ENCODE assay signal across 24 cellular contexts in genomic region chr4:80306255-80306654, GRCh38. TPM values are rescaled to one million over a fixed set of nuclear protein-coding genes. Genes with fewer than 3 reads are reported as not detected.
A peak's percentile ranks its signal among the peaks of the same experiment; 100 is the strongest.
DNase-seq lines count a peak whose midpoint lies in the region; ATAC-seq and TF ChIP-seq lines count a peak whose summit lies in the region.
"Had no signal": no experiment of that assay in that cellular context is flagged by ENCODE, and none has a peak within 500 bp of the region (broad histone marks: within the 10 kb centered on the region; RNA-seq: fewer than 3 reads in every experiment).

No MANE protein-coding gene starts in this region.

- DNase-seq in A172 (ENCODE audit: low spot score), result peak; percentile 39
- peak; percentile 65 for DNase-seq in M059J (ENCODE audit: low read depth)
- DNase-seq in mammary epithelial cell, result peak; percentile 43
- DNase-seq in kidney tubule cell (ENCODE audit: low spot score), result peak; percentile 72
- no peak for DNase-seq in NCI-H2196 treated with DMSO at 0.1 percent for 48 hours (lab: John Stamatoyannopoulos, UW; ENCODE audit: unreplicated experiment)
- no peak for DNase-seq in heart right ventricle
- DNase-seq: activated CD8-positive, alpha-beta T cell treated with anti-CD3 and anti-CD28 coated beads for 36 hours; activated T-cell treated with anti-CD3 and anti-CD28 coated beads, Interleukin-2, amount 50 U/mL, for 4 hours; cortex of kidney; glutamatergic neuron; islet precursor cell; mesendoderm; MV-4-11; natural killer cell; NCI-H2029; NCI-H510A treated with DMSO at 0.1 percent for 48 hours; SIG-M5 had no signal

- peak overlapping the region; percentile 13 for H2AFZ ChIP-seq in mammary epithelial cell (ENCODE audit: low read depth, low read length)

- H3K9ac ChIP-seq in mammary epithelial cell (ENCODE audit: insufficient read depth, low read length), result no peak overlapping the region

- TF ChIP-seq CTCF in mammary epithelial cell (conservative IDR thresholded peaks at IDR 0.05 in 1 of 2, IDR thresholded peaks at IDR 0.05 in 1 of 2; ENCODE audit: extremely low read depth in 1 of 2, insufficient read depth in 1 of 2, low read depth in 1 of 2, low read length in 2 of 2) (no peak), heart right ventricle (IDR thresholded peaks at IDR 0.05) (no peak)

- in situ Hi-C loops in mammary epithelial cell (cut with MboI; ENCODE audit: low sequenced_read_pairs in 2 of 2), result no loop called here

- peak overlapping the region; percentile 74 for H3K4me2 ChIP-seq in mammary epithelial cell (ENCODE audit: insufficient read depth, low read depth, low read length)
- H3K4me2 ChIP-seq: A549 had no signal

- H3K4me3 ChIP-seq in mammary epithelial cell (replicated peaks in 1 of 3; ENCODE audit: insufficient read depth in 1 of 3, low read depth in 2 of 3, low read length in 3 of 3), result no peak overlapping the region
- H3K4me3 ChIP-seq in heart right ventricle, result no peak overlapping the region
- H3K4me3 ChIP-seq: A549 had no signal

- H3K27ac ChIP-seq in mammary epithelial cell (ENCODE audit: insufficient read depth, low read depth, low read length) (peak overlapping the region; percentile 52), heart right ventricle (no peak overlapping the region)
- H3K27ac ChIP-seq: A549 had no signal

- H3K4me1 ChIP-seq in mammary epithelial cell (ENCODE audit: insufficient read depth, low read length) (peaks cover 56% of the 10 kb centered on the region), heart right ventricle (no peaks in the 10 kb centered on the region)
- H3K4me1 ChIP-seq: A549 had no signal

- H3K27me3 ChIP-seq in mammary epithelial cell (ENCODE audit: insufficient read depth, low read length) (no peaks in the 10 kb centered on the region), heart right ventricle (peaks cover 0 to 14% (median 5%) of the 10 kb centered on the region in 7 donors)

- H3K9me3 ChIP-seq in mammary epithelial cell (replicated peaks; ENCODE audit: insufficient read depth, low read length) (no peaks in the 10 kb centered on the region), heart right ventricle (no peaks in the 10 kb centered on the region)
- H3K9me3 ChIP-seq: A549 had no signal

- H3K79me2 ChIP-seq in mammary epithelial cell (ENCODE audit: insufficient read depth, low read length), result no peaks in the 10 kb centered on the region

- WGBS in mammary epithelial cell (ENCODE audit: low coverage, missing lambda C conversion rate), result 34% methylated on average over 2 of the region's 2 CpGs
- 82 to 83% methylated on average over 2 of the region's 2 CpGs for WGBS in heart right ventricle, 2 donors

- CTCF ChIA-PET in mammary epithelial cell (lab: Charles Lee; ENCODE audit: low non-redundant PET), result no interaction called here

- intact Hi-C loops in mammary epithelial cell (cut with micrococcal nuclease), result loop anchor here (2.0 to 5.0 kb wide), 2 partner anchors 39 to 179 kb away; partner anchors contain the start of gene FGF5
- intact Hi-C loops in heart right ventricle (cut with DNase I), result no loop called here

- no peaks in the 10 kb centered on the region for H4K20me1 ChIP-seq in mammary epithelial cell (ENCODE audit: insufficient read depth, low read length)

- H3K36me3 ChIP-seq in mammary epithelial cell (ENCODE audit: insufficient read depth, low read length) (no peaks in the 10 kb centered on the region), heart right ventricle (no peaks in the 10 kb centered on the region)

- dilution Hi-C loops in mammary epithelial cell (cut with HindIII; ENCODE audit: low sequenced_read_pairs), result no loop called here

- BruUV-seq in mammary epithelial cell (replicated peaks; lab: Mats Ljungman, UMichigan), result no TSS peak

- ATAC-seq in HG03175 (IDR thresholded peaks at IDR 0.05; ENCODE audit: unreplicated experiment), result no peak
- ATAC-seq in HG02571 (IDR thresholded peaks at IDR 0.05; ENCODE audit: unreplicated experiment), result no peak
- ATAC-seq in heart right ventricle, result no peak
- ATAC-seq: A549; activated CD8-positive, alpha-beta T cell treated with anti-CD3 and anti-CD28 coated beads for 36 hours; activated T-cell treated with anti-CD3 and anti-CD28 coated beads, Interleukin-2, amount 50 U/mL, for 4 hours; natural killer cell; WTC11 had no signal

RNA-seq across cellular contexts. Expression of gene CFAP299, which starts 29.3 kb away (rescaled TPM):
- total RNA-seq in A172 (2014; rRNA removed; shearing (Covaris generic)), result 0.28 and 3.8 TPM in 2 replicates
- not detected in 2 replicates for total RNA-seq in M059J (2014; rRNA removed; shearing (Covaris generic))
- total RNA-seq in mammary epithelial cell, result not detected
- not detected for polyA plus RNA-seq in mammary epithelial cell
- not detected for polyA minus RNA-seq in mammary epithelial cell
- under 1 TPM in 1 of 10 donors, not detected in 9; 0.93 TPM for total RNA-seq in heart right ventricle
- polyA plus RNA-seq in heart right ventricle, result not detected
- total RNA-seq: activated CD8-positive, alpha-beta T cell treated with anti-CD3 and anti-CD28 coated beads for 36 hours; activated T-cell treated with anti-CD3 and anti-CD28 coated beads, Interleukin-2, amount 50 U/mL, for 4 hours; H1; natural killer cell; posterior vena cava; T-helper 2 cell treated with Interferon-gamma antibody and Interleukin-4, amounts not matched to agents 100 ng/mL and 5 ng/mL, for 36 hours; WTC11 had no signal
- polyA plus RNA-seq: A549, H1 had no signal

RNA-seq across cellular contexts. Expression of gene FGF5, which starts 39.8 kb away (rescaled TPM):
- 0.91 and 1.5 TPM in 2 replicates for total RNA-seq in A172 (2014; rRNA removed; shearing (Covaris generic))
- 2.0 and 4.5 TPM in 2 replicates for total RNA-seq in M059J (2014; rRNA removed; shearing (Covaris generic))
- total RNA-seq in mammary epithelial cell (1 to 10 TPM in 1 of 2 donors, under 1 TPM in 1; 0.17 to 2.9 TPM), heart right ventricle (1 to 10 TPM in 1 of 10 donors, under 1 TPM in 6, not detected in 3; 0.05 to 1.0 (median 0.51) TPM)
- polyA plus RNA-seq in mammary epithelial cell (3.9 TPM), heart right ventricle (under 1 TPM; 0.13 to 0.51 TPM)
- polyA minus RNA-seq in mammary epithelial cell, result 19.9 TPM
- total RNA-seq: activated CD8-positive, alpha-beta T cell treated with anti-CD3 and anti-CD28 coated beads for 36 hours; activated T-cell treated with anti-CD3 and anti-CD28 coated beads, Interleukin-2, amount 50 U/mL, for 4 hours; H1; posterior vena cava; T-helper 2 cell treated with Interferon-gamma antibody and Interleukin-4, amounts not matched to agents 100 ng/mL and 5 ng/mL, for 36 hours; WTC11 had no signal
- polyA plus RNA-seq: H1 had no signal

Comparison
In these comparisons a context has a peak if more than half of its experiments do, and no peak if none do; other contexts are left out.
1. DNase-seq: peak in A172 (single experiment), M059J (single experiment), mammary epithelial cell (single experiment) and kidney tubule cell (single experiment); none in NCI-H2196 treated with DMSO at 0.1 percent for 48 hours (single experiment) and heart right ventricle (0 of 2).